23 cellular contexts compared by ENCODE assay signal in genomic region chr3:31775383-31775782, GRCh38.
"Had no signal": no experiment of that assay in that cellular context is flagged by ENCODE, and none has a peak within 500 bp of the region (broad histone marks: within the 10 kb centered on the region; RNA-seq: fewer than 3 reads in every experiment).

No MANE protein-coding gene starts in this region.

- DNase-seq: activated B cell treated with CpG ODN at 0.5 μM for 24 hours; activated CD4-positive, alpha-beta memory T cell treated with anti-CD3 and anti-CD28 coated beads, Interleukin-2, amount 10 ng/mL, durations not matched to agents 7 days and 5 days; activated CD4-positive, alpha-beta T cell treated with anti-CD3 and anti-CD28 coated beads for 1 hour; activated CD4-positive, alpha-beta T cell treated with anti-CD3 and anti-CD28 coated beads, Interleukin-2, amount 10 ng/mL, durations not matched to agents 7 days and 5 days; activated gamma-delta T cell treated with Interleukin-2 at 50 U/mL for 16 hours; activated naive CD4-positive, alpha-beta T cell treated with anti-CD3 and anti-CD28 coated beads, Interleukin-2, amount 10 ng/mL, durations not matched to agents 7 days and 5 days; activated T-cell treated with anti-CD3 and anti-CD28 coated beads for 4 hours; activated T-cell treated with anti-CD3 and anti-CD28 coated beads, Interleukin-2, amount 50 U/mL, for 48 hours; aorta; caudate nucleus; KG1; MG63; MV-4-11; NCI-H1092 treated with DMSO at 0.1 percent for 48 hours; NCI-H1436; NCI-H187 treated with DMSO at 0.1 percent for 48 hours; NCI-H2081 treated with DMSO at 0.1 percent for 48 hours; NCI-H446; NCI-H524; SHP77 treated with DMSO at 0.1 percent for 48 hours had no signal

- H3K9me3 Mint-ChIP-seq: activated naive CD4-positive, alpha-beta T cell treated with anti-CD3 and anti-CD28 coated beads, Interleukin-2, amount 10 ng/mL, durations not matched to agents 7 days and 5 days; activated T-helper 17 cell treated with anti-CD3 and anti-CD28 coated beads, Interleukin-2, amount 50 U/mL, for 72 hours had no signal

- ATAC-seq: activated T-helper 17 cell treated with anti-CD3 and anti-CD28 coated beads, Interleukin-2, amount 50 U/mL, for 72 hours had no signal

- H3K27ac ChIP-seq: breast epithelium had no signal

- H3K27ac Mint-ChIP-seq: activated CD4-positive, alpha-beta memory T cell treated with anti-CD3 and anti-CD28 coated beads, Interleukin-2, amount 10 ng/mL, durations not matched to agents 7 days and 5 days; activated CD4-positive, alpha-beta T cell treated with anti-CD3 and anti-CD28 coated beads, Interleukin-2, amount 10 ng/mL, durations not matched to agents 7 days and 5 days; activated naive CD4-positive, alpha-beta T cell treated with anti-CD3 and anti-CD28 coated beads, Interleukin-2, amount 10 ng/mL, durations not matched to agents 7 days and 5 days; activated T-helper 17 cell treated with anti-CD3 and anti-CD28 coated beads, Interleukin-2, amount 50 U/mL, for 72 hours; T-helper 1 cell treated with Interleukin-12 subunit alpha and Interleukin-12 subunit beta and Interleukin-4 antibody, amounts not matched to agents 30 μg/mL and 1 μg/mL, for 36 hours had no signal

- H3K27me3 Mint-ChIP-seq: activated B cell treated with CpG ODN at 0.5 μM for 24 hours; activated CD4-positive, alpha-beta T cell treated with anti-CD3 and anti-CD28 coated beads, Interleukin-2, amount 10 ng/mL, durations not matched to agents 7 days and 5 days had no signal

- H3K36me3 Mint-ChIP-seq: activated naive CD4-positive, alpha-beta T cell treated with anti-CD3 and anti-CD28 coated beads, Interleukin-2, amount 10 ng/mL, durations not matched to agents 7 days and 5 days had no signal

- H3K4me3 ChIP-seq: breast epithelium, MG63 had no signal

- H3K4me3 Mint-ChIP-seq: activated B cell treated with CpG ODN at 0.5 μM for 24 hours; activated CD4-positive, alpha-beta memory T cell treated with anti-CD3 and anti-CD28 coated beads, Interleukin-2, amount 10 ng/mL, durations not matched to agents 7 days and 5 days; activated CD4-positive, alpha-beta T cell treated with anti-CD3 and anti-CD28 coated beads, Interleukin-2, amount 10 ng/mL, durations not matched to agents 7 days and 5 days; activated naive CD4-positive, alpha-beta T cell treated with anti-CD3 and anti-CD28 coated beads, Interleukin-2, amount 10 ng/mL, durations not matched to agents 7 days and 5 days; activated T-helper 17 cell treated with anti-CD3 and anti-CD28 coated beads, Interleukin-2, amount 50 U/mL, for 72 hours; T-helper 1 cell treated with Interleukin-12 subunit alpha and Interleukin-12 subunit beta and Interleukin-4 antibody, amounts not matched to agents 30 μg/mL and 1 μg/mL, for 36 hours had no signal

- H3K4me1 ChIP-seq: breast epithelium had no signal

- H3K4me1 Mint-ChIP-seq: activated naive CD4-positive, alpha-beta T cell treated with anti-CD3 and anti-CD28 coated beads, Interleukin-2, amount 10 ng/mL, durations not matched to agents 7 days and 5 days; activated T-helper 17 cell treated with anti-CD3 and anti-CD28 coated beads, Interleukin-2, amount 50 U/mL, for 72 hours had no signal

- H3K27me3 ChIP-seq: breast epithelium, MG63 had no signal

- H3K36me3 ChIP-seq: breast epithelium, MG63 had no signal

- H3K9me3 ChIP-seq: breast epithelium, MG63 had no signal
